Comparison of ENCODE assay signal across 9 cellular contexts in the genomic region with DNA sequence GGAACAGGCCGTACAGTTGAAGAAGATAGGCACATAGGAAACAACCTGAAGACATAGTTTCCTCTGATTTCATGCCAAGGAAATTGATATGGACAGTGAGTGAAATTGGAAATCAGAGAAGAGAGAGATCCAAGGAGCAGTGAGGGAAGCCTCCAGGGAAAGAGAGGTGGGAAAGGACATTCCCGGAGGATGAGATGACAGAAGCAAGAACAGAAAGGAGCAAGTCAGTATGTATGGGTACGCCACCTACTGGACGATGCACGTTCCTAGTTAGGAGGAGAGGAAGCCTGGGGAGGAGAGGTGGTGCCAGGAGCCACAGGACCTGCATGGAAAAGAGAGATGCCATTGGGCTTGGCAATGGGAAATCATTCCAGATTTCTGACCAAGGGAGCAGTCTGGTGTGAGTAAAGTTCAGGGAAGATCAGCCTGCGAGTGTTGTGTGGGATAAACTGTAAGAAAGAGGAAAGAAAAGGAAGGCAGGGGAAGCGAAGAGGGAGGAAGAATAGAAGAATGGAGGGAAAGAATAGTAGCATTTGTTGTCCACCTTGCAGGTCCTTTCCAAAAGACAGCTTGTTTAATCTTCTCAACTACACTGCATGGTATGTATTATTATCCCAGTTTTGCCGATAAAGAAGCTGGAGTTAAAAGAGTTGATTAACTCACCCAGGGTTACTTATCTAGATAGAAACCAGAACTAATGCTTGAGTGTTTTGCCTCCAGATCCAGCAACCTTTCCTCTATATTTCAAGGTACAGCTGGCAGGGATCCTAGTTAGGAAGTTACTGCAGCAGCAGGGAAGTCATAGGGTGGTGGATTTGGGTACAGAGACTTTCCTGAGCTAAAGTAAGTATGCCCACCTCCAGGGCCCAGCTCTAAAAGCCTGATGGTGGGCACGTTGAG. TPM values are rescaled to one million over a fixed set of nuclear protein-coding genes. Genes with fewer than 3 reads are reported as not detected.
A peak's percentile ranks its signal among the peaks of the same experiment; 100 is the strongest.
DNase-seq lines count a peak whose midpoint lies in the region; ATAC-seq, FAIRE-seq and TF ChIP-seq lines count a peak whose summit lies in the region.
"Had no signal": no experiment of that assay in that cellular context is flagged by ENCODE, and none has a peak within 500 bp of the region (broad histone marks: within the 10 kb centered on the region; RNA-seq: fewer than 3 reads in every experiment).

No MANE protein-coding gene starts in this region.

- H3K4me3 ChIP-seq in breast epithelium (no peak overlapping the region), kidney (ENCODE audit: low read length in 2 of 2) (peak overlapping the region in 1 of 2 donors; percentile 33), stomach (peak overlapping the region in 1 of 4 donors; percentile 10)

- TF ChIP-seq CTCF in LNCAP (IDR thresholded peaks at IDR 0.05) (peak; percentile 91), breast epithelium (IDR thresholded peaks at IDR 0.05) (peak in 2 of 3 donors; percentile 43 to 59), kidney (IDR thresholded peaks at IDR 0.05; ENCODE audit: borderline replicate concordance, extremely low read depth, insufficient read depth) (peak; percentile 61), stomach (IDR thresholded peaks at IDR 0.05) (peak in 5 of 7 experiments; percentile 37 to 76 (median 66))

- H3K9ac ChIP-seq in kidney (ENCODE audit: low read length in 2 of 2), result no peak overlapping the region

- H3K27me3 ChIP-seq in breast epithelium (no peaks in the 10 kb centered on the region), stomach (no peaks in the 10 kb centered on the region)

- H3K4me1 ChIP-seq in breast epithelium (peaks cover 0 to 4% of the 10 kb centered on the region in 2 donors), kidney (ENCODE audit: control insufficient read depth in 1 of 2, insufficient read depth in 1 of 2, low read depth in 1 of 2, low read length in 2 of 2) (peaks cover 14 to 38% of the 10 kb centered on the region in 2 donors), stomach (peaks cover 52 to 76% (median 64%) of the 10 kb centered on the region in 4 donors)

- H3K36me3 ChIP-seq in breast epithelium, result no peaks in the 10 kb centered on the region
- no peaks in the 10 kb centered on the region for H3K36me3 ChIP-seq in kidney (ENCODE audit: control insufficient read depth in 1 of 2, insufficient read depth in 2 of 2, low read length in 2 of 2)
- no peaks in the 10 kb centered on the region for H3K36me3 ChIP-seq in stomach

- TF ChIP-seq POLR2A in breast epithelium (IDR thresholded peaks at IDR 0.05) (no peak), stomach (IDR thresholded peaks at IDR 0.05) (no peak)

- H3K9me3 ChIP-seq in breast epithelium (peaks cover 0 to 19% of the 10 kb centered on the region in 2 donors), kidney (ENCODE audit: control insufficient read depth in 1 of 2, low read length in 2 of 2) (no peaks in the 10 kb centered on the region), stomach (no peaks in the 10 kb centered on the region)

- ATAC-seq in HG03432 (IDR thresholded peaks at IDR 0.05; ENCODE audit: unreplicated experiment), result no peak

- peak; percentile 47 for DNase-seq in NCI-H187 treated with DMSO at 0.1 percent for 48 hours (lab: John Stamatoyannopoulos, UW)
- no peak for DNase-seq in NCI-H187 (lab: John Stamatoyannopoulos, UW)
- peak; percentile 35 for DNase-seq in SK-N-DZ (ENCODE audit: low spot score)
- peak in 1 of 2 donors; percentile 57 for DNase-seq in breast epithelium (ENCODE audit: low spot score in 2 of 2)
- DNase-seq in kidney, result no peak
- peak; percentile 76 for DNase-seq in stomach

- intact Hi-C loops in breast epithelium (cut with DNase I; ENCODE audit: low total_unique reads) (no loop called here), kidney (cut with DNase I) (no loop called here), stomach (cut with DNase I; ENCODE audit: low total_unique reads) (no loop called here)

- FAIRE-seq in kidney (lab: Jason Lieb, UNC), result no peak

- no peak for TF ChIP-seq EP300 in stomach (IDR thresholded peaks at IDR 0.05)

- H3K27ac ChIP-seq in breast epithelium, result peak overlapping the region; percentile 90 to 95
- peak overlapping the region; percentile 48 to 68 for H3K27ac ChIP-seq in kidney (ENCODE audit: low read depth in 2 of 2, low read length in 2 of 2)
- peak overlapping the region; percentile 82 to 94 (median 89) for H3K27ac ChIP-seq in stomach

- 15 to 33% (median 25%) methylated on average over 9 of the region's 9 CpGs for WGBS in stomach, 5 donors

RNA-seq across cellular contexts. Expression of a gene that starts 27.4 kb away (rescaled TPM):
- polyA plus RNA-seq in SK-N-DZ (2014; cell fraction: cytosol; rRNA removed), result not detected in 2 replicates
- polyA plus RNA-seq in SK-N-DZ (2014; cell fraction: nucleus; rRNA removed), result not detected in 2 replicates
- total RNA-seq in breast epithelium (10 to 100 TPM in 1 of 3 donors, 1 to 10 TPM in 1, under 1 TPM in 1; under 0.01 to 22.2 (median 5.6) TPM), kidney (19.6 TPM), stomach (10 to 100 TPM; 18.0 to 91.7 (median 59.5) TPM)
- polyA plus RNA-seq in kidney (ENCODE audit: insufficient read depth, low read depth, low replicate concordance) (11.9 TPM), stomach (10 to 100 TPM; 17.1 to 50.4 (median 29.7) TPM)

RNA-seq across cellular contexts. Expression of a gene that starts 34.9 kb away (rescaled TPM):
- polyA plus RNA-seq in SK-N-DZ (2014; cell fraction: cytosol; rRNA removed), result not detected in 2 replicates
- not detected in 2 replicates for polyA plus RNA-seq in SK-N-DZ (2014; cell fraction: nucleus; rRNA removed)
- total RNA-seq in breast epithelium (not detected), kidney (1.8 TPM), stomach (under 1 TPM in 2 of 5 donors, not detected in 3; 0.37 to 0.58 TPM)
- polyA plus RNA-seq in kidney (ENCODE audit: insufficient read depth, low read depth, low replicate concordance) (34.6 TPM), stomach (under 1 TPM in 1 of 3 donors, not detected in 2; 0.30 TPM)
- total RNA-seq: urinary bladder had no signal
- polyA plus RNA-seq: urinary bladder had no signal

RNA-seq across cellular contexts. Expression of a gene that starts 45.8 kb away (rescaled TPM):
- 8.6 and 9.0 TPM in 2 replicates for polyA plus RNA-seq in SK-N-DZ (2014; cell fraction: cytosol; rRNA removed)
- 5.5 and 8.7 TPM in 2 replicates for polyA plus RNA-seq in SK-N-DZ (2014; cell fraction: nucleus; rRNA removed)
- total RNA-seq in breast epithelium, result 10 to 100 TPM in 1 of 3 donors, 1 to 10 TPM in 2; 6.9 to 13.3 (median 9.2) TPM
- total RNA-seq in kidney, result 6.2 TPM
- 2.7 TPM for polyA plus RNA-seq in kidney (ENCODE audit: insufficient read depth, low read depth, low replicate concordance)
- total RNA-seq in stomach, result 10 to 100 TPM in 2 of 5 donors, 1 to 10 TPM in 3; 2.3 to 47.9 (median 9.4) TPM
- polyA plus RNA-seq in stomach, result 1 to 10 TPM; 1.5 to 3.2 (median 1.5) TPM

RNA-seq across cellular contexts. Expression of a gene that starts 47.9 kb away (rescaled TPM):
- 1.5 and 1.9 TPM in 2 replicates for polyA plus RNA-seq in SK-N-DZ (2014; cell fraction: cytosol; rRNA removed)
- polyA plus RNA-seq in SK-N-DZ (2014; cell fraction: nucleus; rRNA removed), result 1.3 and 3.2 TPM in 2 replicates
- total RNA-seq in breast epithelium (10 to 100 TPM in 1 of 3 donors, 1 to 10 TPM in 2; 7.5 to 13.2 (median 8.2) TPM), kidney (20.6 TPM), stomach (10 to 100 TPM in 4 of 5 donors, 1 to 10 TPM in 1; 2.3 to 97.3 (median 29.1) TPM)
- polyA plus RNA-seq in kidney (ENCODE audit: insufficient read depth, low read depth, low replicate concordance) (21.7 TPM), stomach (1 to 10 TPM; 5.1 to 9.3 (median 6.7) TPM)

RNA-seq across cellular contexts. Expression of a gene that starts 58.9 kb away (rescaled TPM):
- not detected in 2 replicates for polyA plus RNA-seq in SK-N-DZ (2014; cell fraction: cytosol; rRNA removed)
- polyA plus RNA-seq in SK-N-DZ (2014; cell fraction: nucleus; rRNA removed), result not detected in 2 replicates
- total RNA-seq in breast epithelium (100 to 1,000 TPM in 2 of 3 donors, under 1 TPM in 1; 0.16 to 205 (median 123) TPM), kidney (841 TPM), stomach (1,000 to 10,000 TPM in 2 of 5 donors, 100 to 1,000 TPM in 2, 10 to 100 TPM in 1; 72.7 to 3,112 (median 316) TPM)
- polyA plus RNA-seq in kidney (ENCODE audit: insufficient read depth, low read depth, low replicate concordance) (187 TPM), stomach (100 to 1,000 TPM in 2 of 3 donors, 1 to 10 TPM in 1; 6.3 to 176 (median 150) TPM)

Comparison
In these comparisons a context has a peak if more than half of its experiments do, and no peak if none do; other contexts are left out.
1. DNase-seq: peak in NCI-H187 treated with DMSO at 0.1 percent for 48 hours (single experiment), SK-N-DZ (single experiment) and stomach (single experiment); none in NCI-H187 (0 of 2) and kidney (single experiment).
2. Peak in every context shown above with its lines, with median percentiles within 50 percentile points of each other: CTCF ChIP-seq and H3K27ac ChIP-seq.